1 cellular context compared by ENCODE assay signal in the genomic region with DNA sequence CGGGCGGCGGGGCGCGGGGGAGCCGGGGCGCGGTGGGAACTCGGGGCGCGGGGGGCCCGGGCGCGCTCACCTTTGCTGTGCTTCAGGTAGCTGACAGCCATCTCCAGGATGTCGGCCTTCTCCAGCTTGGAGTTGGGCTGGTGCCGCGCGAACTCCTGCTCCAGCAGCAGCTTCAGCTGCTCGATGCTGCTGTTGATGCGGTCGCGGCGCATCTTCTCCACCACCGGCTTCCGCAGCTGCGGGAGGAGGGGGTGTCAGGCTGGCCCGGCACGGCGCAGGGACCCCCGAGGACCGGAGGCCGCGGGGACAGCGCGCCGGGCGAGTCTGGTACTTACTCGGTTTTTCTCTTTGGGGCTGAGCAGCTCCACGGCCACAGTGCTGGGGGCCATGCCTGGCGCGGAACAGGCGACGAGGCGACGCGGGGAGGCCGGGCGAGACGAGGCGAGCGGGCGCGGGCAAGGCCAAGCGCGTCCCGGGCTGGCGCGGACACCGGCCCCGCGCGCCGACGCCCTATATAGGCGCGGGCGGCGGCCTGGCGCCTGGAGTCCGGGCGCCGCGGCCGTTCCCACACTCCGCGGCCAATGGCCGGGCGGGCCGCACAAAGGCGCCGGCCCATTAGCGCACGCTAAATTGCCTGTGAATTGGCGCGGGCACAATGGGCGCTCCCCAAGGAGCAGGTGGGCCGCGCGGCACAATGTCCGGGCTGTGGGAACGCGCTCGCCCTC.
TF ChIP-seq lines count a peak whose summit lies in the region.

A gene with protein sequence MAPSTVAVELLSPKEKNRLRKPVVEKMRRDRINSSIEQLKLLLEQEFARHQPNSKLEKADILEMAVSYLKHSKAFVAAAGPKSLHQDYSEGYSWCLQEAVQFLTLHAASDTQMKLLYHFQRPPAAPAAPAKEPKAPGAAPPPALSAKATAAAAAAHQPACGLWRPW (minus strand): TSS at position 488 of the 725 bp plus-strand sequence. CDS start 99 bp downstream, at position 389.

TF ChIP-seq in HepG2, 621 proteins besides CTCF, POLR2A, EP300 and RAD21 (continued from another document):
- TF ChIP-seq, protein P1, sequence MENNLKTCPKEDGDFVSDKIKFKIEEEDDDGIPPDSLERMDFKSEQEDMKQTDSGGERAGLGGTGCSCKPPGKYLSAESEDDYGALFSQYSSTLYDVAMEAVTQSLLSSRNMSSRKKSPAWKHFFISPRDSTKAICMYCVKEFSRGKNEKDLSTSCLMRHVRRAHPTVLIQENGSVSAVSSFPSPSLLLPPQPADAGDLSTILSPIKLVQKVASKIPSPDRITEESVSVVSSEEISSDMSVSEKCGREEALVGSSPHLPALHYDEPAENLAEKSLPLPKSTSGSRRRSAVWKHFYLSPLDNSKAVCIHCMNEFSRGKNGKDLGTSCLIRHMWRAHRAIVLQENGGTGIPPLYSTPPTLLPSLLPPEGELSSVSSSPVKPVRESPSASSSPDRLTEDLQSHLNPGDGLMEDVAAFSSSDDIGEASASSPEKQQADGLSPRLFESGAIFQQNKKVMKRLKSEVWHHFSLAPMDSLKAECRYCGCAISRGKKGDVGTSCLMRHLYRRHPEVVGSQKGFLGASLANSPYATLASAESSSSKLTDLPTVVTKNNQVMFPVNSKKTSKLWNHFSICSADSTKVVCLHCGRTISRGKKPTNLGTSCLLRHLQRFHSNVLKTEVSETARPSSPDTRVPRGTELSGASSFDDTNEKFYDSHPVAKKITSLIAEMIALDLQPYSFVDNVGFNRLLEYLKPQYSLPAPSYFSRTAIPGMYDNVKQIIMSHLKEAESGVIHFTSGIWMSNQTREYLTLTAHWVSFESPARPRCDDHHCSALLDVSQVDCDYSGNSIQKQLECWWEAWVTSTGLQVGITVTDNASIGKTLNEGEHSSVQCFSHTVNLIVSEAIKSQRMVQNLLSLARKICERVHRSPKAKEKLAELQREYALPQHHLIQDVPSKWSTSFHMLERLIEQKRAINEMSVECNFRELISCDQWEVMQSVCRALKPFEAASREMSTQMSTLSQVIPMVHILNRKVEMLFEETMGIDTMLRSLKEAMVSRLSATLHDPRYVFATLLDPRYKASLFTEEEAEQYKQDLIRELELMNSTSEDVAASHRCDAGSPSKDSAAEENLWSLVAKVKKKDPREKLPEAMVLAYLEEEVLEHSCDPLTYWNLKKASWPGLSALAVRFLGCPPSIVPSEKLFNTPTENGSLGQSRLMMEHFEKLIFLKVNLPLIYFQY (CRISPR knock-in tag; IDR thresholded peaks at IDR 0.05; ENCODE audit: borderline replicate concordance) = no peak
- TF ChIP-seq, protein P2, sequence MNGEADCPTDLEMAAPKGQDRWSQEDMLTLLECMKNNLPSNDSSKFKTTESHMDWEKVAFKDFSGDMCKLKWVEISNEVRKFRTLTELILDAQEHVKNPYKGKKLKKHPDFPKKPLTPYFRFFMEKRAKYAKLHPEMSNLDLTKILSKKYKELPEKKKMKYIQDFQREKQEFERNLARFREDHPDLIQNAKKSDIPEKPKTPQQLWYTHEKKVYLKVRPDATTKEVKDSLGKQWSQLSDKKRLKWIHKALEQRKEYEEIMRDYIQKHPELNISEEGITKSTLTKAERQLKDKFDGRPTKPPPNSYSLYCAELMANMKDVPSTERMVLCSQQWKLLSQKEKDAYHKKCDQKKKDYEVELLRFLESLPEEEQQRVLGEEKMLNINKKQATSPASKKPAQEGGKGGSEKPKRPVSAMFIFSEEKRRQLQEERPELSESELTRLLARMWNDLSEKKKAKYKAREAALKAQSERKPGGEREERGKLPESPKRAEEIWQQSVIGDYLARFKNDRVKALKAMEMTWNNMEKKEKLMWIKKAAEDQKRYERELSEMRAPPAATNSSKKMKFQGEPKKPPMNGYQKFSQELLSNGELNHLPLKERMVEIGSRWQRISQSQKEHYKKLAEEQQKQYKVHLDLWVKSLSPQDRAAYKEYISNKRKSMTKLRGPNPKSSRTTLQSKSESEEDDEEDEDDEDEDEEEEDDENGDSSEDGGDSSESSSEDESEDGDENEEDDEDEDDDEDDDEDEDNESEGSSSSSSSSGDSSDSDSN (CRISPR knock-in tag; IDR thresholded peaks at IDR 0.05) = peak; percentile 2; the same call in 1 of the 2 replicates
- TF ChIP-seq, protein P3, sequence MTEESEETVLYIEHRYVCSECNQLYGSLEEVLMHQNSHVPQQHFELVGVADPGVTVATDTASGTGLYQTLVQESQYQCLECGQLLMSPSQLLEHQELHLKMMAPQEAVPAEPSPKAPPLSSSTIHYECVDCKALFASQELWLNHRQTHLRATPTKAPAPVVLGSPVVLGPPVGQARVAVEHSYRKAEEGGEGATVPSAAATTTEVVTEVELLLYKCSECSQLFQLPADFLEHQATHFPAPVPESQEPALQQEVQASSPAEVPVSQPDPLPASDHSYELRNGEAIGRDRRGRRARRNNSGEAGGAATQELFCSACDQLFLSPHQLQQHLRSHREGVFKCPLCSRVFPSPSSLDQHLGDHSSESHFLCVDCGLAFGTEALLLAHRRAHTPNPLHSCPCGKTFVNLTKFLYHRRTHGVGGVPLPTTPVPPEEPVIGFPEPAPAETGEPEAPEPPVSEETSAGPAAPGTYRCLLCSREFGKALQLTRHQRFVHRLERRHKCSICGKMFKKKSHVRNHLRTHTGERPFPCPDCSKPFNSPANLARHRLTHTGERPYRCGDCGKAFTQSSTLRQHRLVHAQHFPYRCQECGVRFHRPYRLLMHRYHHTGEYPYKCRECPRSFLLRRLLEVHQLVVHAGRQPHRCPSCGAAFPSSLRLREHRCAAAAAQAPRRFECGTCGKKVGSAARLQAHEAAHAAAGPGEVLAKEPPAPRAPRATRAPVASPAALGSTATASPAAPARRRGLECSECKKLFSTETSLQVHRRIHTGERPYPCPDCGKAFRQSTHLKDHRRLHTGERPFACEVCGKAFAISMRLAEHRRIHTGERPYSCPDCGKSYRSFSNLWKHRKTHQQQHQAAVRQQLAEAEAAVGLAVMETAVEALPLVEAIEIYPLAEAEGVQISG (CRISPR knock-in tag; IDR thresholded peaks at IDR 0.05) = 0 out of 2 replicates have a peak, but pooled peaks have one; percentile 4
- peak; percentile 67 for TF ChIP-seq EZH2 (conservative IDR thresholded peaks at IDR 0.05; ENCODE audit: low read depth, low read length)
- no peak for TF ChIP-seq KDM5B (CRISPR knock-in tag; IDR thresholded peaks at IDR 0.05; ENCODE audit: borderline replicate concordance)
